In the genomic region with DNA sequence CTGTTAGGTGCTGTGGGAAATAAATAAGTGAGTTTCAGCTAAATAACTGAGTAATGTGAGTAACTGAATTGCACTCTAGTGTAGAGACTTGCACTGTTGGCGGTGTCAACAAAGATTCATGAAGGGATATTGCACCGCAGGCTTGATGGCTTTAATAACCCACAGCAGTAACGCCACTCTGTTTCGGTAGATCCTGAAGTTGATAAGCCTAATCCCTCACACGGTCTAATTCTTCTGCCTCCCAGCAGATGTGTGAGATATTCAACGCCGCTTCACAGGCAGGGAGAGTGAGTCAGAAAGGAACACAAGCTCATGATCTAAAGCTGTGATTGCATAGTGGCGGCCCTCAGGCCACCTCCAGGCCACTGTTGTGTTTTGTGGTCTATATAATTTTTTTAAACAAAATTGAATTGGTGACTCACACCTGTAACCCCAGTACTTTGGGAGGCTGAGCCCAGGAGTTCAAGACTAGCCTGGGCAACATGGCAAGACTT, we compare ENCODE assay signal across 12 cellular contexts.
DNase-seq lines count a peak whose midpoint lies in the region; ATAC-seq and TF ChIP-seq lines count a peak whose summit lies in the region.
"Had no signal": no experiment of that assay in that cellular context is flagged by ENCODE, and none has a peak within 500 bp of the region (broad histone marks: within the 10 kb centered on the region; RNA-seq: fewer than 3 reads in every experiment).

No MANE protein-coding gene starts in this region.

- TF ChIP-seq CTCF in AG10803 (conservative IDR thresholded peaks at IDR 0.05; ENCODE audit: low read length) (no peak), HFF-Myc (IDR thresholded peaks at IDR 0.05; ENCODE audit: low read depth, low read length, missing control alignments) (no peak)

- H3K4me3 ChIP-seq in AG10803 (ENCODE audit: low read length) (no peak overlapping the region), HFF-Myc (replicated peaks; ENCODE audit: low read depth, low read length) (no peak overlapping the region)

- intact Hi-C loops in left ventricle myocardium superior (cut with micrococcal nuclease) = no loop called here
- intact Hi-C loops in sciatic nerve (cut with DNase I) = no loop called here

- DNase-seq in AG10803 (ENCODE audit: low read depth) (peak; percentile 8), HFF-Myc (ENCODE audit: extremely low read depth, low read depth) (peak; percentile 44), iris pigment epithelial cell (ENCODE audit: low read depth) (peak; percentile 95), activated T-cell treated with anti-CD3 and anti-CD28 coated beads for 4 hours (no peak), NCI-H1105 (lab: John Stamatoyannopoulos, UW) (no peak), left ventricle myocardium superior (no peak), sciatic nerve (ENCODE audit: low spot score) (no peak)
- DNase-seq: amygdala; CD4-positive, alpha-beta memory T cell; retina had no signal

- ATAC-seq in SK-N-SH treated with all-trans-retinoic acid at 6 μM for 48 hours (peak; percentile 56; the same call in 2 of the 3 replicates), left ventricle myocardium superior (no peak), sciatic nerve (no peak)
- ATAC-seq: Right ventricle myocardium inferior had no signal

TF ChIP-seq in SK-N-SH treated with all-trans-retinoic acid at 6 μM for 48 hours, 23 proteins besides CTCF, POLR2A, EP300 and RAD21:
- no peak for TF ChIP-seq TCF4 (CRISPR knock-in tag; IDR thresholded peaks at IDR 0.05; ENCODE audit: borderline replicate concordance)
- no peak for TF ChIP-seq BACH2 (CRISPR knock-in tag; IDR thresholded peaks at IDR 0.05; ENCODE audit: borderline replicate concordance)
- TF ChIP-seq ZFP30 (CRISPR knock-in tag; IDR thresholded peaks at IDR 0.05) = no peak
- TF ChIP-seq, protein P1, sequence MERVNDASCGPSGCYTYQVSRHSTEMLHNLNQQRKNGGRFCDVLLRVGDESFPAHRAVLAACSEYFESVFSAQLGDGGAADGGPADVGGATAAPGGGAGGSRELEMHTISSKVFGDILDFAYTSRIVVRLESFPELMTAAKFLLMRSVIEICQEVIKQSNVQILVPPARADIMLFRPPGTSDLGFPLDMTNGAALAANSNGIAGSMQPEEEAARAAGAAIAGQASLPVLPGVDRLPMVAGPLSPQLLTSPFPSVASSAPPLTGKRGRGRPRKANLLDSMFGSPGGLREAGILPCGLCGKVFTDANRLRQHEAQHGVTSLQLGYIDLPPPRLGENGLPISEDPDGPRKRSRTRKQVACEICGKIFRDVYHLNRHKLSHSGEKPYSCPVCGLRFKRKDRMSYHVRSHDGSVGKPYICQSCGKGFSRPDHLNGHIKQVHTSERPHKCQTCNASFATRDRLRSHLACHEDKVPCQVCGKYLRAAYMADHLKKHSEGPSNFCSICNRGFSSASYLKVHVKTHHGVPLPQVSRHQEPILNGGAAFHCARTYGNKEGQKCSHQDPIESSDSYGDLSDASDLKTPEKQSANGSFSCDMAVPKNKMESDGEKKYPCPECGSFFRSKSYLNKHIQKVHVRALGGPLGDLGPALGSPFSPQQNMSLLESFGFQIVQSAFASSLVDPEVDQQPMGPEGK (CRISPR knock-in tag; IDR thresholded peaks at IDR 0.05; ENCODE audit: borderline replicate concordance) = no peak
- TF ChIP-seq, protein P2, sequence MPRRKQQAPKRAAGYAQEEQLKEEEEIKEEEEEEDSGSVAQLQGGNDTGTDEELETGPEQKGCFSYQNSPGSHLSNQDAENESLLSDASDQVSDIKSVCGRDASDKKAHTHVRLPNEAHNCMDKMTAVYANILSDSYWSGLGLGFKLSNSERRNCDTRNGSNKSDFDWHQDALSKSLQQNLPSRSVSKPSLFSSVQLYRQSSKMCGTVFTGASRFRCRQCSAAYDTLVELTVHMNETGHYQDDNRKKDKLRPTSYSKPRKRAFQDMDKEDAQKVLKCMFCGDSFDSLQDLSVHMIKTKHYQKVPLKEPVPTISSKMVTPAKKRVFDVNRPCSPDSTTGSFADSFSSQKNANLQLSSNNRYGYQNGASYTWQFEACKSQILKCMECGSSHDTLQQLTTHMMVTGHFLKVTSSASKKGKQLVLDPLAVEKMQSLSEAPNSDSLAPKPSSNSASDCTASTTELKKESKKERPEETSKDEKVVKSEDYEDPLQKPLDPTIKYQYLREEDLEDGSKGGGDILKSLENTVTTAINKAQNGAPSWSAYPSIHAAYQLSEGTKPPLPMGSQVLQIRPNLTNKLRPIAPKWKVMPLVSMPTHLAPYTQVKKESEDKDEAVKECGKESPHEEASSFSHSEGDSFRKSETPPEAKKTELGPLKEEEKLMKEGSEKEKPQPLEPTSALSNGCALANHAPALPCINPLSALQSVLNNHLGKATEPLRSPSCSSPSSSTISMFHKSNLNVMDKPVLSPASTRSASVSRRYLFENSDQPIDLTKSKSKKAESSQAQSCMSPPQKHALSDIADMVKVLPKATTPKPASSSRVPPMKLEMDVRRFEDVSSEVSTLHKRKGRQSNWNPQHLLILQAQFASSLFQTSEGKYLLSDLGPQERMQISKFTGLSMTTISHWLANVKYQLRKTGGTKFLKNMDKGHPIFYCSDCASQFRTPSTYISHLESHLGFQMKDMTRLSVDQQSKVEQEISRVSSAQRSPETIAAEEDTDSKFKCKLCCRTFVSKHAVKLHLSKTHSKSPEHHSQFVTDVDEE (CRISPR knock-in tag; IDR thresholded peaks at IDR 0.05) = no peak
- TF ChIP-seq RARB (CRISPR knock-in tag; IDR thresholded peaks at IDR 0.05) = no peak
- no peak for TF ChIP-seq ZNF8 (CRISPR knock-in tag; IDR thresholded peaks at IDR 0.05)
- TF ChIP-seq TOX (CRISPR knock-in tag; IDR thresholded peaks at IDR 0.05; ENCODE audit: borderline replicate concordance) = no peak
- no peak for TF ChIP-seq ARNTL (CRISPR knock-in tag; IDR thresholded peaks at IDR 0.05; ENCODE audit: borderline replicate concordance, low read depth)
- TF ChIP-seq ZC3H10 (CRISPR knock-in tag; IDR thresholded peaks at IDR 0.05) = no peak
- TF ChIP-seq, protein P3, sequence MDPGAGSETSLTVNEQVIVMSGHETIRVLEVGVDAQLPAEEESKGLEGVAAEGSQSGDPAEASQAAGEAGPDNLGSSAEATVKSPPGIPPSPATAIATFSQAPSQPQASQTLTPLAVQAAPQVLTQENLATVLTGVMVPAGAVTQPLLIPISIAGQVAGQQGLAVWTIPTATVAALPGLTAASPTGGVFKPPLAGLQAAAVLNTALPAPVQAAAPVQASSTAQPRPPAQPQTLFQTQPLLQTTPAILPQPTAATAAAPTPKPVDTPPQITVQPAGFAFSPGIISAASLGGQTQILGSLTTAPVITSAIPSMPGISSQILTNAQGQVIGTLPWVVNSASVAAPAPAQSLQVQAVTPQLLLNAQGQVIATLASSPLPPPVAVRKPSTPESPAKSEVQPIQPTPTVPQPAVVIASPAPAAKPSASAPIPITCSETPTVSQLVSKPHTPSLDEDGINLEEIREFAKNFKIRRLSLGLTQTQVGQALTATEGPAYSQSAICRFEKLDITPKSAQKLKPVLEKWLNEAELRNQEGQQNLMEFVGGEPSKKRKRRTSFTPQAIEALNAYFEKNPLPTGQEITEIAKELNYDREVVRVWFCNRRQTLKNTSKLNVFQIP (CRISPR knock-in tag; IDR thresholded peaks at IDR 0.05; ENCODE audit: borderline replicate concordance, low read depth) = no peak
- no peak for TF ChIP-seq OSR1 (CRISPR knock-in tag; IDR thresholded peaks at IDR 0.05)

Comparison
In these comparisons a context has a peak if more than half of its experiments do, and no peak if none do; other contexts are left out.
1. DNase-seq: peak in AG10803 (single experiment), HFF-Myc (single experiment) and iris pigment epithelial cell (single experiment); none in activated T-cell treated with anti-CD3 and anti-CD28 coated beads for 4 hours (single experiment), NCI-H1105 (single experiment), left ventricle myocardium superior (single experiment) and sciatic nerve (single experiment).